Comparison of ENCODE assay signal across 1 cellular context in the genomic region with DNA sequence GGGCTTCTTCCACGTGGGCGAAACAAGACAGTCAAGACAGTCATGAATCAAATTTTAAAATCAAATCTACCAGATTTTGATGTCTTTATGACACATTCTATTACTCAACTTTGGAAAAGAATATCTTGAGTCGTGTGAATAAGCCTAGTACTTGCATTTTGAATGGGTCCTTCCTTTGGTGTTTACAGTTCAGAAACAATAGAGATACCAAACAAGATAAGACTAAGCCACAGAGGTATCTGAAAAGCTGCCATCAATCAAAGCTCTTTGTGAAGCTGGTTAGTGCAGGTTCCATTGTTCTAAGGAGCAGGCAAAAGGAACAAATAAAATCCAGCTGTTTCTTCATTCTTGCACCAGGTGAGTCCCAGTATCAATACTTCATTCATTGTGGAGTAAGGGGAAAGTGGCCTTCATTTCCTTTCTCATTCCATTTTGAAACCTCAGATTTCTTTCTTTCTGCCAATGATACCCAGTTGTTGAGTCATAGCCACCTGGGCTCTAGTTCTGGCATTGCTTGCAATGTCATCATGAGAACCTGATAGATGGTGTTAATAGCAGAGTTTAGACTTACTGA.
TF ChIP-seq lines count a peak whose summit lies in the region.

No MANE protein-coding gene starts in this region.

TF ChIP-seq in H1, 55 proteins besides CTCF, POLR2A, EP300 and RAD21:
- TF ChIP-seq TEAD4 (IDR thresholded peaks at IDR 0.05; ENCODE audit: low read depth, low read length) = no peak
- TF ChIP-seq, protein P1, sequence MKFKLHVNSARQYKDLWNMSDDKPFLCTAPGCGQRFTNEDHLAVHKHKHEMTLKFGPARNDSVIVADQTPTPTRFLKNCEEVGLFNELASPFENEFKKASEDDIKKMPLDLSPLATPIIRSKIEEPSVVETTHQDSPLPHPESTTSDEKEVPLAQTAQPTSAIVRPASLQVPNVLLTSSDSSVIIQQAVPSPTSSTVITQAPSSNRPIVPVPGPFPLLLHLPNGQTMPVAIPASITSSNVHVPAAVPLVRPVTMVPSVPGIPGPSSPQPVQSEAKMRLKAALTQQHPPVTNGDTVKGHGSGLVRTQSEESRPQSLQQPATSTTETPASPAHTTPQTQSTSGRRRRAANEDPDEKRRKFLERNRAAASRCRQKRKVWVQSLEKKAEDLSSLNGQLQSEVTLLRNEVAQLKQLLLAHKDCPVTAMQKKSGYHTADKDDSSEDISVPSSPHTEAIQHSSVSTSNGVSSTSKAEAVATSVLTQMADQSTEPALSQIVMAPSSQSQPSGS (IDR thresholded peaks at IDR 0.05; ENCODE audit: low read length) = no peak
- no peak for TF ChIP-seq RXRA (IDR thresholded peaks at IDR 0.05; ENCODE audit: insufficient read depth, low read depth, low read length)
- TF ChIP-seq, protein P2, sequence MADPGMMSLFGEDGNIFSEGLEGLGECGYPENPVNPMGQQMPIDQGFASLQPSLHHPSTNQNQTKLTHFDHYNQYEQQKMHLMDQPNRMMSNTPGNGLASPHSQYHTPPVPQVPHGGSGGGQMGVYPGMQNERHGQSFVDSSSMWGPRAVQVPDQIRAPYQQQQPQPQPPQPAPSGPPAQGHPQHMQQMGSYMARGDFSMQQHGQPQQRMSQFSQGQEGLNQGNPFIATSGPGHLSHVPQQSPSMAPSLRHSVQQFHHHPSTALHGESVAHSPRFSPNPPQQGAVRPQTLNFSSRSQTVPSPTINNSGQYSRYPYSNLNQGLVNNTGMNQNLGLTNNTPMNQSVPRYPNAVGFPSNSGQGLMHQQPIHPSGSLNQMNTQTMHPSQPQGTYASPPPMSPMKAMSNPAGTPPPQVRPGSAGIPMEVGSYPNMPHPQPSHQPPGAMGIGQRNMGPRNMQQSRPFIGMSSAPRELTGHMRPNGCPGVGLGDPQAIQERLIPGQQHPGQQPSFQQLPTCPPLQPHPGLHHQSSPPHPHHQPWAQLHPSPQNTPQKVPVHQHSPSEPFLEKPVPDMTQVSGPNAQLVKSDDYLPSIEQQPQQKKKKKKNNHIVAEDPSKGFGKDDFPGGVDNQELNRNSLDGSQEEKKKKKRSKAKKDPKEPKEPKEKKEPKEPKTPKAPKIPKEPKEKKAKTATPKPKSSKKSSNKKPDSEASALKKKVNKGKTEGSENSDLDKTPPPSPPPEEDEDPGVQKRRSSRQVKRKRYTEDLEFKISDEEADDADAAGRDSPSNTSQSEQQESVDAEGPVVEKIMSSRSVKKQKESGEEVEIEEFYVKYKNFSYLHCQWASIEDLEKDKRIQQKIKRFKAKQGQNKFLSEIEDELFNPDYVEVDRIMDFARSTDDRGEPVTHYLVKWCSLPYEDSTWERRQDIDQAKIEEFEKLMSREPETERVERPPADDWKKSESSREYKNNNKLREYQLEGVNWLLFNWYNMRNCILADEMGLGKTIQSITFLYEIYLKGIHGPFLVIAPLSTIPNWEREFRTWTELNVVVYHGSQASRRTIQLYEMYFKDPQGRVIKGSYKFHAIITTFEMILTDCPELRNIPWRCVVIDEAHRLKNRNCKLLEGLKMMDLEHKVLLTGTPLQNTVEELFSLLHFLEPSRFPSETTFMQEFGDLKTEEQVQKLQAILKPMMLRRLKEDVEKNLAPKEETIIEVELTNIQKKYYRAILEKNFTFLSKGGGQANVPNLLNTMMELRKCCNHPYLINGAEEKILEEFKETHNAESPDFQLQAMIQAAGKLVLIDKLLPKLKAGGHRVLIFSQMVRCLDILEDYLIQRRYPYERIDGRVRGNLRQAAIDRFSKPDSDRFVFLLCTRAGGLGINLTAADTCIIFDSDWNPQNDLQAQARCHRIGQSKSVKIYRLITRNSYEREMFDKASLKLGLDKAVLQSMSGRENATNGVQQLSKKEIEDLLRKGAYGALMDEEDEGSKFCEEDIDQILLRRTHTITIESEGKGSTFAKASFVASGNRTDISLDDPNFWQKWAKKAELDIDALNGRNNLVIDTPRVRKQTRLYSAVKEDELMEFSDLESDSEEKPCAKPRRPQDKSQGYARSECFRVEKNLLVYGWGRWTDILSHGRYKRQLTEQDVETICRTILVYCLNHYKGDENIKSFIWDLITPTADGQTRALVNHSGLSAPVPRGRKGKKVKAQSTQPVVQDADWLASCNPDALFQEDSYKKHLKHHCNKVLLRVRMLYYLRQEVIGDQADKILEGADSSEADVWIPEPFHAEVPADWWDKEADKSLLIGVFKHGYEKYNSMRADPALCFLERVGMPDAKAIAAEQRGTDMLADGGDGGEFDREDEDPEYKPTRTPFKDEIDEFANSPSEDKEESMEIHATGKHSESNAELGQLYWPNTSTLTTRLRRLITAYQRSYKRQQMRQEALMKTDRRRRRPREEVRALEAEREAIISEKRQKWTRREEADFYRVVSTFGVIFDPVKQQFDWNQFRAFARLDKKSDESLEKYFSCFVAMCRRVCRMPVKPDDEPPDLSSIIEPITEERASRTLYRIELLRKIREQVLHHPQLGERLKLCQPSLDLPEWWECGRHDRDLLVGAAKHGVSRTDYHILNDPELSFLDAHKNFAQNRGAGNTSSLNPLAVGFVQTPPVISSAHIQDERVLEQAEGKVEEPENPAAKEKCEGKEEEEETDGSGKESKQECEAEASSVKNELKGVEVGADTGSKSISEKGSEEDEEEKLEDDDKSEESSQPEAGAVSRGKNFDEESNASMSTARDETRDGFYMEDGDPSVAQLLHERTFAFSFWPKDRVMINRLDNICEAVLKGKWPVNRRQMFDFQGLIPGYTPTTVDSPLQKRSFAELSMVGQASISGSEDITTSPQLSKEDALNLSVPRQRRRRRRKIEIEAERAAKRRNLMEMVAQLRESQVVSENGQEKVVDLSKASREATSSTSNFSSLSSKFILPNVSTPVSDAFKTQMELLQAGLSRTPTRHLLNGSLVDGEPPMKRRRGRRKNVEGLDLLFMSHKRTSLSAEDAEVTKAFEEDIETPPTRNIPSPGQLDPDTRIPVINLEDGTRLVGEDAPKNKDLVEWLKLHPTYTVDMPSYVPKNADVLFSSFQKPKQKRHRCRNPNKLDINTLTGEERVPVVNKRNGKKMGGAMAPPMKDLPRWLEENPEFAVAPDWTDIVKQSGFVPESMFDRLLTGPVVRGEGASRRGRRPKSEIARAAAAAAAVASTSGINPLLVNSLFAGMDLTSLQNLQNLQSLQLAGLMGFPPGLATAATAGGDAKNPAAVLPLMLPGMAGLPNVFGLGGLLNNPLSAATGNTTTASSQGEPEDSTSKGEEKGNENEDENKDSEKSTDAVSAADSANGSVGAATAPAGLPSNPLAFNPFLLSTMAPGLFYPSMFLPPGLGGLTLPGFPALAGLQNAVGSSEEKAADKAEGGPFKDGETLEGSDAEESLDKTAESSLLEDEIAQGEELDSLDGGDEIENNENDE (IDR thresholded peaks at IDR 0.05; ENCODE audit: insufficient replicate concordance, low read length) = no peak
- no peak for TF ChIP-seq CHD2 (IDR thresholded peaks at IDR 0.05; ENCODE audit: low read length)
- TF ChIP-seq SIRT6 (IDR thresholded peaks at IDR 0.05; ENCODE audit: low read length) = no peak
- TF ChIP-seq KDM4A (IDR thresholded peaks at IDR 0.05; ENCODE audit: low read depth, low read length, severe bottlenecking) = no peak
- TF ChIP-seq KDM5A (IDR thresholded peaks at IDR 0.05; ENCODE audit: low read length) = no peak
- no peak for TF ChIP-seq TBP (IDR thresholded peaks at IDR 0.05; ENCODE audit: low read depth, low read length)
- no peak for TF ChIP-seq SP2 (IDR thresholded peaks at IDR 0.05; ENCODE audit: low read length)
- TF ChIP-seq CHD1 (IDR thresholded peaks at IDR 0.05; ENCODE audit: low read depth, low read length) = no peak
